ENCODE assay signal across 19 cellular contexts in the genomic region with DNA sequence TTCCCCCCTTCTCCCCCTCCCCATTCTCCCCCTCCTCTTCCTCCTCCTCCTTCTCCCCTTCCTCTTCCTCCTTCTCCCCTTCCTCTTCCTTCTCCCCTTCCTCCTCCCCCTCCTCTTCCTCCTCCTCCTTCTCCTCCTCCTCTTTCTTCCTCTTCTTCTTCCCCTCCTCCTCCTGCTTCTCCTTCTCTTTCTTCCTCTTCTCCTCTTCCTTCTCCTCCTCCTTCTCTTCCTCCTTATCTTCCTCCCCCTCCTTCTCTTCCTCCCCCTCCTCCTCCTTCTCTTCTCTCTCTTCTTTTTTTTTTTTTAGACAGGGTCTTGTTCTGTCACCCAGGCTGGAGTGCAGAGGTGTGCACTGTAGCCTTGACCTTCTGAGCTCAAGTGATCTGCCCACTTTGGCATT.
"Had no signal": no experiment of that assay in that cellular context is flagged by ENCODE, and none has a peak within 500 bp of the region (broad histone marks: within the 10 kb centered on the region; RNA-seq: fewer than 3 reads in every experiment).

No MANE protein-coding gene starts in this region.

- H3K36me3 Mint-ChIP-seq: immature natural killer cell; memory B cell; naive thymus-derived CD4-positive, alpha-beta T cell had no signal

- DNase-seq: colonic mucosa; cortex of kidney; dorsolateral prefrontal cortex; effector CD4-positive, alpha-beta T cell; effector memory CD4-positive, alpha-beta T cell; foreskin keratinocyte; heart left ventricle; hypothalamus; immature natural killer cell; islet precursor cell; left cardiac atrium; left lung; left ventricle myocardium superior; mammary epithelial cell; mesendoderm; midbrain; naive thymus-derived CD4-positive, alpha-beta T cell had no signal

- ATAC-seq: foreskin keratinocyte; gastroesophageal sphincter; left cardiac atrium; naive thymus-derived CD4-positive, alpha-beta T cell had no signal

- H3K27ac Mint-ChIP-seq: immature natural killer cell; memory B cell; naive thymus-derived CD4-positive, alpha-beta T cell had no signal

- H3K9me3 Mint-ChIP-seq: immature natural killer cell, memory B cell had no signal

- H3K4me3 Mint-ChIP-seq: immature natural killer cell; memory B cell; naive thymus-derived CD4-positive, alpha-beta T cell had no signal

- H3K4me1 Mint-ChIP-seq: immature natural killer cell, memory B cell had no signal
